In the genomic region with DNA sequence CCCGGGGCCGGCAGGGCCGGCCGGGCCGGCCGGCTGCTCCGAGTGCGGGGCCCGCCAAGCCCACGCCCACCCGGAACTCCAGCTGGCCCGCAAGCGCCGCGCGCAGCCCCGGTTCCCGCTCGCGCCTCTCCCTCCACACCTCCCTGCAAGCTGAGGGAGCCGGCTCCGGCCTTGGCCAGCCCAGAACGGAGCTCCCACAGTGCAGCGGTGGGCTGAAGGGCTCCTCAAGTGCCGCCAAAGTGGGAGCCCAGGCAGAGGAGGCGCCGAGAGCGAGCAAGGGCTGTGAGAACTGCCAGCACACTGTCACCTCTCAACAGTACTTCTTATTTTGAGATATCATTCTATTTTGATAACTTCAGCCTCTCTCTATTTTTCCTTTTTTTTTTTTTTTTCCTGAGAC, we compare ENCODE assay signal across 8 cellular contexts.
DNase-seq lines count a peak whose midpoint lies in the region; ATAC-seq and TF ChIP-seq lines count a peak whose summit lies in the region.
"Not testable (repeated sequence)": the region's sequence is repeated elsewhere in the genome, so short reads cannot be mapped to it uniquely, and the experiment has no call there.

No MANE protein-coding gene starts in this region.

- H3K4me1 ChIP-seq in CD8-positive, alpha-beta T cell (ENCODE audit: insufficient read depth, low read length); left lung; upper lobe of left lung: not testable (repeated sequence)
- peaks cover 17% of the 10 kb centered on the region for H3K4me1 ChIP-seq in osteoblast (ENCODE audit: insufficient read depth, low read length)

- peak overlapping the region; percentile 43 for H3K4me2 ChIP-seq in osteoblast (ENCODE audit: insufficient read depth, low read length)

- H3K36me3 Mint-ChIP-seq in CD8-positive, alpha-beta T cell; activated CD4-positive, alpha-beta T cell treated with anti-CD3 and anti-CD28 coated beads, Interleukin-2, amount 10 ng/mL, durations not matched to agents 7 days and 5 days (ENCODE audit: low read depth); activated naive CD8-positive, alpha-beta T cell treated with anti-CD3 and anti-CD28 coated beads, Interleukin-2, amount 10 ng/mL, durations not matched to agents 7 days and 5 days; effector memory CD8-positive, alpha-beta T cell (ENCODE audit: insufficient read depth); stimulated activated memory B cell treated with anti-CD40 and anti-IgM and Interleukin-4, amounts not matched to agents 10 μg/mL and 1 μg/mL and 100 μg/mL, for 72 hours: not testable (repeated sequence)

- POLR2A ChIA-PET in CD8-positive, alpha-beta T cell (lab: Charles Lee), result interaction anchor here (0.7 kb wide), 1 partner anchor 17 kb away, joined by 4 read pairs; no protein-coding TSS in a partner anchor
- POLR2A ChIA-PET in activated CD4-positive, alpha-beta T cell treated with anti-CD3 and anti-CD28 coated beads, Interleukin-2, amount 10 ng/mL, durations not matched to agents 7 days and 5 days (lab: Charles Lee), result not testable (repeated sequence)
- POLR2A ChIA-PET in activated naive CD8-positive, alpha-beta T cell treated with anti-CD3 and anti-CD28 coated beads, Interleukin-2, amount 10 ng/mL, durations not matched to agents 7 days and 5 days (lab: Charles Lee), result interaction anchor here (0.6 kb wide), 1 partner anchor 9 kb away, joined by 3 read pairs; no protein-coding TSS in a partner anchor

- H3K9me3 Mint-ChIP-seq in CD8-positive, alpha-beta T cell; activated CD4-positive, alpha-beta T cell treated with anti-CD3 and anti-CD28 coated beads, Interleukin-2, amount 10 ng/mL, durations not matched to agents 7 days and 5 days; activated naive CD8-positive, alpha-beta T cell treated with anti-CD3 and anti-CD28 coated beads, Interleukin-2, amount 10 ng/mL, durations not matched to agents 7 days and 5 days; effector memory CD8-positive, alpha-beta T cell; stimulated activated memory B cell treated with anti-CD40 and anti-IgM and Interleukin-4, amounts not matched to agents 10 μg/mL and 1 μg/mL and 100 μg/mL, for 72 hours: not testable (repeated sequence)

- peak overlapping the region; percentile 44 for H3K4me3 Mint-ChIP-seq in CD8-positive, alpha-beta T cell
- peak overlapping the region; percentile 23 for H3K4me3 Mint-ChIP-seq in activated CD4-positive, alpha-beta T cell treated with anti-CD3 and anti-CD28 coated beads, Interleukin-2, amount 10 ng/mL, durations not matched to agents 7 days and 5 days
- H3K4me3 Mint-ChIP-seq in activated naive CD8-positive, alpha-beta T cell treated with anti-CD3 and anti-CD28 coated beads, Interleukin-2, amount 10 ng/mL, durations not matched to agents 7 days and 5 days, result peak overlapping the region; percentile 59
- peak overlapping the region; percentile 51 to 59 for H3K4me3 Mint-ChIP-seq in effector memory CD8-positive, alpha-beta T cell
- H3K4me3 Mint-ChIP-seq in stimulated activated memory B cell treated with anti-CD40 and anti-IgM and Interleukin-4, amounts not matched to agents 10 μg/mL and 1 μg/mL and 100 μg/mL, for 72 hours, result peak overlapping the region; percentile 61

- not testable (repeated sequence) for H2AFZ ChIP-seq in osteoblast (ENCODE audit: low read length)

- not testable (repeated sequence) for H3K4me3 ChIP-seq in CD8-positive, alpha-beta T cell (ENCODE audit: low read depth, low read length); osteoblast (ENCODE audit: insufficient read depth, low read length)
- peak overlapping the region; percentile 4 to 17 for H3K4me3 ChIP-seq in left lung
- peak overlapping the region in 3 of 4 donors; percentile 12 to 42 (median 35) for H3K4me3 ChIP-seq in upper lobe of left lung

- CTCF ChIA-PET in CD8-positive, alpha-beta T cell (lab: Charles Lee), result interaction anchor here (1.4 kb wide), 1 partner anchor 19 kb away, joined by 3 read pairs; no protein-coding TSS in a partner anchor
- CTCF ChIA-PET in activated CD4-positive, alpha-beta T cell treated with anti-CD3 and anti-CD28 coated beads, Interleukin-2, amount 10 ng/mL, durations not matched to agents 7 days and 5 days (lab: Charles Lee), result not testable (repeated sequence)

- H3K79me2 ChIP-seq in osteoblast (ENCODE audit: insufficient read depth, low read length), result not testable (repeated sequence)

- not testable (repeated sequence) for H4K20me1 ChIP-seq in osteoblast (ENCODE audit: insufficient read depth, low read length)

- not testable (repeated sequence) for TF ChIP-seq CTCF in CD8-positive, alpha-beta T cell (IDR thresholded peaks at IDR 0.05); left lung (IDR thresholded peaks at IDR 0.05); osteoblast (IDR thresholded peaks at IDR 0.05; ENCODE audit: extremely low read depth, low read depth, low read length); upper lobe of left lung (IDR thresholded peaks at IDR 0.05)

- not testable (repeated sequence) for H3K36me3 ChIP-seq in CD8-positive, alpha-beta T cell (ENCODE audit: insufficient read depth, low read length); left lung; osteoblast (ENCODE audit: insufficient read depth, low read length); upper lobe of left lung

- intact Hi-C loops in CD8-positive, alpha-beta T cell (cut with DNase I, micrococcal nuclease); left lung (cut with DNase I): not testable (repeated sequence)

- not testable (repeated sequence) for H3K27me3 Mint-ChIP-seq in CD8-positive, alpha-beta T cell (ENCODE audit: low read depth); activated CD4-positive, alpha-beta T cell treated with anti-CD3 and anti-CD28 coated beads, Interleukin-2, amount 10 ng/mL, durations not matched to agents 7 days and 5 days; activated naive CD8-positive, alpha-beta T cell treated with anti-CD3 and anti-CD28 coated beads, Interleukin-2, amount 10 ng/mL, durations not matched to agents 7 days and 5 days; effector memory CD8-positive, alpha-beta T cell
- H3K27me3 Mint-ChIP-seq in stimulated activated memory B cell treated with anti-CD40 and anti-IgM and Interleukin-4, amounts not matched to agents 10 μg/mL and 1 μg/mL and 100 μg/mL, for 72 hours, result peaks cover 29% of the 10 kb centered on the region

- H3K4me1 Mint-ChIP-seq in CD8-positive, alpha-beta T cell (ENCODE audit: low read depth); effector memory CD8-positive, alpha-beta T cell (ENCODE audit: low read depth in 2 of 2); stimulated activated memory B cell treated with anti-CD40 and anti-IgM and Interleukin-4, amounts not matched to agents 10 μg/mL and 1 μg/mL and 100 μg/mL, for 72 hours: not testable (repeated sequence)
- H3K4me1 Mint-ChIP-seq in activated CD4-positive, alpha-beta T cell treated with anti-CD3 and anti-CD28 coated beads, Interleukin-2, amount 10 ng/mL, durations not matched to agents 7 days and 5 days, result peaks cover 15% of the 10 kb centered on the region
- H3K4me1 Mint-ChIP-seq in activated naive CD8-positive, alpha-beta T cell treated with anti-CD3 and anti-CD28 coated beads, Interleukin-2, amount 10 ng/mL, durations not matched to agents 7 days and 5 days, result peaks cover 12% of the 10 kb centered on the region

- H3K27ac Mint-ChIP-seq in CD8-positive, alpha-beta T cell; activated CD4-positive, alpha-beta T cell treated with anti-CD3 and anti-CD28 coated beads, Interleukin-2, amount 10 ng/mL, durations not matched to agents 7 days and 5 days; activated naive CD8-positive, alpha-beta T cell treated with anti-CD3 and anti-CD28 coated beads, Interleukin-2, amount 10 ng/mL, durations not matched to agents 7 days and 5 days; effector memory CD8-positive, alpha-beta T cell; stimulated activated memory B cell treated with anti-CD40 and anti-IgM and Interleukin-4, amounts not matched to agents 10 μg/mL and 1 μg/mL and 100 μg/mL, for 72 hours: not testable (repeated sequence)

- TF ChIP-seq EP300 in upper lobe of left lung (IDR thresholded peaks at IDR 0.05), result not testable (repeated sequence)

- not testable (repeated sequence) for H3K27me3 ChIP-seq in CD8-positive, alpha-beta T cell (ENCODE audit: insufficient read depth, low read length); left lung; osteoblast (ENCODE audit: insufficient read depth, low read length); upper lobe of left lung

- H3K9me3 ChIP-seq in CD8-positive, alpha-beta T cell (ENCODE audit: low read length); left lung; osteoblast (ENCODE audit: low read depth, low read length); upper lobe of left lung: not testable (repeated sequence)

- 39 to 66% methylated on average over 6 to 8 of the region's 28 CpGs for WGBS in upper lobe of left lung, 2 donors

- ATAC-seq in CD8-positive, alpha-beta T cell; activated naive CD8-positive, alpha-beta T cell treated with anti-CD3 and anti-CD28 coated beads, Interleukin-2, amount 10 ng/mL, durations not matched to agents 7 days and 5 days (ENCODE audit: low read depth); effector memory CD8-positive, alpha-beta T cell (replicated peaks); left lung; stimulated activated memory B cell treated with anti-CD40 and anti-IgM and Interleukin-4, amounts not matched to agents 10 μg/mL and 1 μg/mL and 100 μg/mL, for 72 hours; upper lobe of left lung (ENCODE audit: low FRiP score in 2 of 2): not testable (repeated sequence)

- not testable (repeated sequence) for TF ChIP-seq POLR2A in upper lobe of left lung (IDR thresholded peaks at IDR 0.05)

- DNase-seq in CD8-positive, alpha-beta T cell; activated CD4-positive, alpha-beta T cell treated with anti-CD3 and anti-CD28 coated beads, Interleukin-2, amount 10 ng/mL, durations not matched to agents 7 days and 5 days; activated naive CD8-positive, alpha-beta T cell treated with anti-CD3 and anti-CD28 coated beads, Interleukin-2, amount 10 ng/mL, durations not matched to agents 7 days and 5 days; effector memory CD8-positive, alpha-beta T cell; left lung; osteoblast (ENCODE audit: insufficient read length, low spot score, missing footprints); upper lobe of left lung: not testable (repeated sequence)

- H3K27ac ChIP-seq in CD8-positive, alpha-beta T cell (ENCODE audit: low read depth, low read length); left lung; osteoblast (ENCODE audit: low read depth, low read length); upper lobe of left lung: not testable (repeated sequence)
